Comparison of ENCODE assay signal across 16 cellular contexts in the genomic region with DNA sequence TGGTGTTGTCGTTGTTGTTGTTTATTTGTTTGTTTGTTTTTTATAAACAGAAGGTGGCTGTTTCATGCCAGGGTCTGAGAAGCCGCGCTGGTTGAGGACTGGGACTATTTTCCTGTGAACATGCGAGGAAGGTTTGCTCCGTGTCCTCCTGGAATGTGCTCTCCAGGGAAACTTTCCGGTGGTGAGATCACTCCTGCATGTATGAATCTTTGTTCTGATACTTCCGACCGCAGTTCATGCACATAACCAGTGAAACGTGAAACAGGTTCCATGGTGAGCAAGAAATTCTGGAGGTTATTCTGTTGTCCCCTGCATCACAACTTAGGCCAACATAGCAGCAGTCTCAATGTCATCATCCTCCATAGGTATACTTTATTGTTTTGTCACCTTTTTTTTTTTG.
"Had no signal": no experiment of that assay in that cellular context is flagged by ENCODE, and none has a peak within 500 bp of the region (broad histone marks: within the 10 kb centered on the region; RNA-seq: fewer than 3 reads in every experiment).

No MANE protein-coding gene starts in this region.

- H3K4me1 ChIP-seq: ascending aorta, colonic mucosa, gastroesophageal sphincter had no signal

- H3K4me1 Mint-ChIP-seq: stimulated activated effector memory CD8-positive, alpha-beta T cell treated with anti-CD3 and anti-CD28 coated beads, Interleukin-12 subunit alpha, Interleukin-12 subunit beta, amount 100 ng/mL, for 72 hours had no signal

- H3K27ac Mint-ChIP-seq: activated CD4-positive, alpha-beta T cell treated with anti-CD3 and anti-CD28 coated beads for 36 hours; activated CD8-positive, alpha-beta T cell treated with anti-CD3 and anti-CD28 coated beads, Interleukin-2, amount 10 ng/mL, durations not matched to agents 7 days and 5 days; natural killer cell treated with Interleukin-12 subunit alpha and Interleukin-12 subunit beta and Interleukin-15 and Interleukin-18, amount 100 ng/mL, for 72 hours; stimulated activated effector memory CD8-positive, alpha-beta T cell treated with anti-CD3 and anti-CD28 coated beads, Interleukin-12 subunit alpha, Interleukin-12 subunit beta, amount 100 ng/mL, for 72 hours had no signal

- H3K36me3 ChIP-seq: ascending aorta, colonic mucosa, gastroesophageal sphincter, tibial nerve, WERI-Rb-1 had no signal

- DNase-seq: activated CD4-positive, alpha-beta T cell treated with anti-CD3 and anti-CD28 coated beads for 36 hours; activated CD8-positive, alpha-beta memory T cell treated with anti-CD3 and anti-CD28 coated beads, Interleukin-2, amount 50 U/mL, for 48 hours; activated CD8-positive, alpha-beta T cell treated with anti-CD3 and anti-CD28 coated beads, Interleukin-2, amount 10 ng/mL, durations not matched to agents 7 days and 5 days; activated naive CD4-positive, alpha-beta T cell; colonic mucosa; effector CD8-positive, alpha-beta T cell; hippocampal formation; T-helper 1 cell; WERI-Rb-1 had no signal

- H3K27ac ChIP-seq: ascending aorta, colonic mucosa, epithelial cell of prostate, gastroesophageal sphincter, tibial nerve, WERI-Rb-1 had no signal

- H3K36me3 Mint-ChIP-seq: natural killer cell treated with Interleukin-12 subunit alpha and Interleukin-12 subunit beta and Interleukin-15 and Interleukin-18, amount 100 ng/mL, for 72 hours; stimulated activated effector memory CD8-positive, alpha-beta T cell treated with anti-CD3 and anti-CD28 coated beads, Interleukin-12 subunit alpha, Interleukin-12 subunit beta, amount 100 ng/mL, for 72 hours had no signal

- H3K4me3 Mint-ChIP-seq: activated CD4-positive, alpha-beta T cell treated with anti-CD3 and anti-CD28 coated beads for 36 hours; activated CD8-positive, alpha-beta T cell treated with anti-CD3 and anti-CD28 coated beads, Interleukin-2, amount 10 ng/mL, durations not matched to agents 7 days and 5 days; natural killer cell treated with Interleukin-12 subunit alpha and Interleukin-12 subunit beta and Interleukin-15 and Interleukin-18, amount 100 ng/mL, for 72 hours; stimulated activated effector memory CD8-positive, alpha-beta T cell treated with anti-CD3 and anti-CD28 coated beads, Interleukin-12 subunit alpha, Interleukin-12 subunit beta, amount 100 ng/mL, for 72 hours had no signal

- H3K9me3 ChIP-seq: ascending aorta, colonic mucosa, gastroesophageal sphincter, tibial nerve had no signal

- H3K4me3 ChIP-seq: ascending aorta, colonic mucosa, gastroesophageal sphincter, smooth muscle cell, tibial nerve had no signal

- H3K27me3 ChIP-seq: ascending aorta, colonic mucosa, gastroesophageal sphincter, tibial nerve had no signal

- ATAC-seq: activated CD4-positive, alpha-beta T cell treated with anti-CD3 and anti-CD28 coated beads for 36 hours; activated CD8-positive, alpha-beta T cell treated with anti-CD3 and anti-CD28 coated beads, Interleukin-2, amount 10 ng/mL, durations not matched to agents 7 days and 5 days; gastroesophageal sphincter; natural killer cell treated with Interleukin-12 subunit alpha and Interleukin-12 subunit beta and Interleukin-15 and Interleukin-18, amount 100 ng/mL, for 72 hours; stimulated activated effector memory CD8-positive, alpha-beta T cell treated with anti-CD3 and anti-CD28 coated beads, Interleukin-12 subunit alpha, Interleukin-12 subunit beta, amount 100 ng/mL, for 72 hours had no signal

- H3K9me3 Mint-ChIP-seq: stimulated activated effector memory CD8-positive, alpha-beta T cell treated with anti-CD3 and anti-CD28 coated beads, Interleukin-12 subunit alpha, Interleukin-12 subunit beta, amount 100 ng/mL, for 72 hours had no signal
